ENCODE assay signal across 35 cellular contexts in the genomic region with DNA sequence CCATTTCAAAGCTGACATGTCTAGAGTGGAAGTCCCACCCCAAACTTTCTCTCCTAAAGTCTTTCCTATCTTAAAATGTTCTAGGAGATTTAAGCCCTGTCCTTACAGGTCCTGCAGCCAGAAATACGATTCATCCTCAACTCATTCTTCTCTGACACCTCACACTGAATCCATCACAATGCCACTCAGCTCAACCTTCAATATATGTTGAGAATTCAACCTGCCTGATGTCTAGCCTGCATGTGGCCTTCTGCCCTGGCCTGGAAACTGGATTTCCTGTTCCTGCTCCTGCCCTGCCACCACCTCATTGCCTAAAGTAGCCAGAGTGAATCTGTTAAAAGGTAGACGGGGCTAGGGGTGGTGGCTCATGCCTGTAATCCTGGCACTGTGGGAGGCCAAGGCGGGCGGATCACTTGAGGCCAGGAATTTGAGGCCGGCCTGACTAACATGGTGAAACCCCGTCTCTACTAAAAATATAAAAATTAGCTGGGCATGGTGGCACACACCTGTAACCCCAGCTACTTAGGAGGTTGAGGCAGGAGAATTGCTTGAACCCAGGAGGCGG.
"Had no signal": no experiment of that assay in that cellular context is flagged by ENCODE, and none has a peak within 500 bp of the region (broad histone marks: within the 10 kb centered on the region; RNA-seq: fewer than 3 reads in every experiment).

No MANE protein-coding gene starts in this region.

- H3K4me1 ChIP-seq: ascending aorta had no signal

- H3K27me3 ChIP-seq: ascending aorta had no signal

- H3K27ac Mint-ChIP-seq: activated B cell treated with CpG ODN at 0.5 μM for 24 hours; activated CD4-positive, alpha-beta memory T cell treated with anti-CD3 and anti-CD28 coated beads for 36 hours; activated CD4-positive, alpha-beta T cell treated with anti-CD3 and anti-CD28 coated beads, Interleukin-2, amount 10 ng/mL, durations not matched to agents 24 days and 14 days; activated CD8-positive, alpha-beta T cell treated with anti-CD3 and anti-CD28 coated beads for 36 hours; activated naive CD4-positive, alpha-beta T cell treated with anti-CD3 and anti-CD28 coated beads, Interleukin-2, amount 10 ng/mL, durations not matched to agents 7 days and 5 days; activated naive CD4-positive, alpha-beta T cell treated with anti-CD3 and anti-CD28 coated beads, Interleukin-2, amount 50 U/mL, for 24 hours; activated naive CD8-positive, alpha-beta T cell; activated naive CD8-positive, alpha-beta T cell treated with anti-CD3 and anti-CD28 coated beads, Interleukin-2, amount 10 ng/mL, durations not matched to agents 7 days and 5 days; activated naive CD8-positive, alpha-beta T cell treated with anti-CD3 and anti-CD28 coated beads, Interleukin-2, amount 50 U/mL, for 24 hours; activated T-cell treated with anti-CD3 and anti-CD28 coated beads, Interleukin-2, amount 50 U/mL, for 72 hours; activated T-helper 1 cell treated with anti-CD3 and anti-CD28 coated beads, Interleukin-12 subunit alpha, Interleukin-12 subunit beta, Interleukin-2, Interleukin-4 antibody, amounts not matched to agents 30 ng/mL and 10 ng/mL and 1 ng/mL, durations not matched to agents 14 hours and 24 hours and 36 hours; activated T-helper 2 cell treated with anti-CD3 and anti-CD28 coated beads, Interferon-gamma antibody, Interleukin-2, Interleukin-4, amounts not matched to agents 10 μg/mL and 5 μg/mL and 100 μg/mL, durations not matched to agents 14 hours and 24 hours and 36 hours; brain; T-helper 1 cell treated with Interleukin-12 subunit alpha and Interleukin-12 subunit beta and Interleukin-4 antibody, amounts not matched to agents 30 μg/mL and 1 μg/mL, for 36 hours; T-helper 2 cell treated with Interferon-gamma antibody and Interleukin-4, amounts not matched to agents 5 μg/mL and 100 μg/mL, for 36 hours had no signal

- DNase-seq: activated B cell treated with CpG ODN at 0.5 μM for 24 hours; activated CD4-positive, alpha-beta memory T cell treated with anti-CD3 and anti-CD28 coated beads for 36 hours; activated CD4-positive, alpha-beta T cell treated with anti-CD3 and anti-CD28 coated beads for 4 hours; activated CD4-positive, alpha-beta T cell treated with anti-CD3 and anti-CD28 coated beads, Interleukin-2, amount 10 ng/mL, durations not matched to agents 24 days and 14 days; activated CD4-positive, alpha-beta T cell treated with anti-CD3 and anti-CD28 coated beads, Interleukin-2, amount 50 U/mL, for 1 hour; activated CD4-positive, alpha-beta T cell treated with anti-CD3 and anti-CD28 coated beads, Interleukin-2, amount 50 U/mL, for 4 hours; activated CD4-positive, CD25-positive, alpha-beta regulatory T cell treated with anti-CD3 and anti-CD28 coated beads, Interleukin-2, amount 50 U/mL, for 72 hours; activated CD8-positive, alpha-beta memory T cell treated with anti-CD3 and anti-CD28 coated beads, Interleukin-2, amount 50 U/mL, for 4 hours; activated CD8-positive, alpha-beta T cell treated with anti-CD3 and anti-CD28 coated beads for 36 hours; activated effector memory CD4-positive, alpha-beta T cell treated with Interleukin-2 at 50 U/mL for 16 hours; activated gamma-delta T cell; activated naive CD4-positive, alpha-beta T cell treated with anti-CD3 and anti-CD28 coated beads, Interleukin-2, amount 10 ng/mL, durations not matched to agents 7 days and 5 days; activated naive CD4-positive, alpha-beta T cell treated with Interleukin-2 at 50 U/mL for 16 hours; activated naive CD8-positive, alpha-beta T cell treated with anti-CD3 and anti-CD28 coated beads, Interleukin-2, amount 10 ng/mL, durations not matched to agents 7 days and 5 days; activated naive CD8-positive, alpha-beta T cell treated with anti-CD3 and anti-CD28 coated beads, Interleukin-2, amount 50 U/mL, for 24 hours; activated T-cell treated with anti-CD3 and anti-CD28 coated beads for 4 hours; activated T-cell treated with anti-CD3 and anti-CD28 coated beads, Interleukin-2, amount 50 U/mL, for 1 hour; activated T-cell treated with anti-CD3 and anti-CD28 coated beads, Interleukin-2, amount 50 U/mL, for 4 hours; activated T-cell treated with anti-CD3 and anti-CD28 coated beads, Interleukin-2, amount 50 U/mL, for 72 hours; amygdala; anterior cingulate cortex; central memory CD4-positive, alpha-beta T cell; T-helper 1 cell; T-helper 2 cell; T-helper 9 cell had no signal

- H3K4me1 Mint-ChIP-seq: activated B cell treated with CpG ODN at 0.5 μM for 24 hours; activated CD4-positive, alpha-beta T cell treated with anti-CD3 and anti-CD28 coated beads, Interleukin-2, amount 10 ng/mL, durations not matched to agents 24 days and 14 days; activated naive CD4-positive, alpha-beta T cell treated with anti-CD3 and anti-CD28 coated beads, Interleukin-2, amount 10 ng/mL, durations not matched to agents 7 days and 5 days; activated naive CD4-positive, alpha-beta T cell treated with anti-CD3 and anti-CD28 coated beads, Interleukin-2, amount 50 U/mL, for 24 hours; activated naive CD8-positive, alpha-beta T cell treated with anti-CD3 and anti-CD28 coated beads, Interleukin-2, amount 10 ng/mL, durations not matched to agents 7 days and 5 days; activated naive CD8-positive, alpha-beta T cell treated with anti-CD3 and anti-CD28 coated beads, Interleukin-2, amount 50 U/mL, for 24 hours had no signal

- H3K27me3 Mint-ChIP-seq: activated B cell treated with CpG ODN at 0.5 μM for 24 hours; activated CD4-positive, alpha-beta memory T cell treated with anti-CD3 and anti-CD28 coated beads for 36 hours; activated CD4-positive, alpha-beta T cell treated with anti-CD3 and anti-CD28 coated beads, Interleukin-2, amount 10 ng/mL, durations not matched to agents 24 days and 14 days; activated CD8-positive, alpha-beta T cell treated with anti-CD3 and anti-CD28 coated beads for 36 hours; activated naive CD4-positive, alpha-beta T cell treated with anti-CD3 and anti-CD28 coated beads, Interleukin-2, amount 10 ng/mL, durations not matched to agents 7 days and 5 days; activated naive CD4-positive, alpha-beta T cell treated with anti-CD3 and anti-CD28 coated beads, Interleukin-2, amount 50 U/mL, for 24 hours; activated naive CD8-positive, alpha-beta T cell; activated naive CD8-positive, alpha-beta T cell treated with anti-CD3 and anti-CD28 coated beads, Interleukin-2, amount 10 ng/mL, durations not matched to agents 7 days and 5 days; activated naive CD8-positive, alpha-beta T cell treated with anti-CD3 and anti-CD28 coated beads, Interleukin-2, amount 50 U/mL, for 24 hours had no signal

- H3K36me3 ChIP-seq: ascending aorta had no signal

- H3K27ac ChIP-seq: ascending aorta, VCaP had no signal

- H3K9me3 Mint-ChIP-seq: activated B cell treated with CpG ODN at 0.5 μM for 24 hours; activated CD4-positive, alpha-beta memory T cell treated with anti-CD3 and anti-CD28 coated beads for 36 hours; activated CD4-positive, alpha-beta T cell treated with anti-CD3 and anti-CD28 coated beads, Interleukin-2, amount 10 ng/mL, durations not matched to agents 24 days and 14 days; activated CD8-positive, alpha-beta T cell treated with anti-CD3 and anti-CD28 coated beads for 36 hours; activated naive CD4-positive, alpha-beta T cell treated with anti-CD3 and anti-CD28 coated beads, Interleukin-2, amount 10 ng/mL, durations not matched to agents 7 days and 5 days; activated naive CD4-positive, alpha-beta T cell treated with anti-CD3 and anti-CD28 coated beads, Interleukin-2, amount 50 U/mL, for 24 hours; activated naive CD8-positive, alpha-beta T cell treated with anti-CD3 and anti-CD28 coated beads, Interleukin-2, amount 10 ng/mL, durations not matched to agents 7 days and 5 days; activated naive CD8-positive, alpha-beta T cell treated with anti-CD3 and anti-CD28 coated beads, Interleukin-2, amount 50 U/mL, for 24 hours; activated T-cell treated with anti-CD3 and anti-CD28 coated beads, Interleukin-2, amount 50 U/mL, for 4 hours; activated T-cell treated with anti-CD3 and anti-CD28 coated beads, Interleukin-2, amount 50 U/mL, for 72 hours; activated T-helper 1 cell treated with anti-CD3 and anti-CD28 coated beads, Interleukin-12 subunit alpha, Interleukin-12 subunit beta, Interleukin-2, Interleukin-4 antibody, amounts not matched to agents 30 ng/mL and 10 ng/mL and 1 ng/mL, durations not matched to agents 14 hours and 24 hours and 36 hours; activated T-helper 2 cell treated with anti-CD3 and anti-CD28 coated beads, Interferon-gamma antibody, Interleukin-2, Interleukin-4, amounts not matched to agents 10 μg/mL and 5 μg/mL and 100 μg/mL, durations not matched to agents 14 hours and 24 hours and 36 hours; brain; T-helper 1 cell treated with Interleukin-12 subunit alpha and Interleukin-12 subunit beta and Interleukin-4 antibody, amounts not matched to agents 30 μg/mL and 1 μg/mL, for 36 hours; T-helper 2 cell treated with Interferon-gamma antibody and Interleukin-4, amounts not matched to agents 5 μg/mL and 100 μg/mL, for 36 hours had no signal

- H3K4me3 Mint-ChIP-seq: activated B cell treated with CpG ODN at 0.5 μM for 24 hours; activated CD4-positive, alpha-beta memory T cell treated with anti-CD3 and anti-CD28 coated beads for 36 hours; activated CD4-positive, alpha-beta T cell treated with anti-CD3 and anti-CD28 coated beads, Interleukin-2, amount 10 ng/mL, durations not matched to agents 24 days and 14 days; activated CD8-positive, alpha-beta T cell treated with anti-CD3 and anti-CD28 coated beads for 36 hours; activated naive CD4-positive, alpha-beta T cell treated with anti-CD3 and anti-CD28 coated beads, Interleukin-2, amount 10 ng/mL, durations not matched to agents 7 days and 5 days; activated naive CD4-positive, alpha-beta T cell treated with anti-CD3 and anti-CD28 coated beads, Interleukin-2, amount 50 U/mL, for 24 hours; activated naive CD8-positive, alpha-beta T cell; activated naive CD8-positive, alpha-beta T cell treated with anti-CD3 and anti-CD28 coated beads, Interleukin-2, amount 10 ng/mL, durations not matched to agents 7 days and 5 days; activated naive CD8-positive, alpha-beta T cell treated with anti-CD3 and anti-CD28 coated beads, Interleukin-2, amount 50 U/mL, for 24 hours; activated T-cell treated with anti-CD3 and anti-CD28 coated beads, Interleukin-2, amount 50 U/mL, for 4 hours; activated T-cell treated with anti-CD3 and anti-CD28 coated beads, Interleukin-2, amount 50 U/mL, for 72 hours; activated T-helper 1 cell treated with anti-CD3 and anti-CD28 coated beads, Interleukin-12 subunit alpha, Interleukin-12 subunit beta, Interleukin-2, Interleukin-4 antibody, amounts not matched to agents 30 ng/mL and 10 ng/mL and 1 ng/mL, durations not matched to agents 14 hours and 24 hours and 36 hours; brain; T-helper 1 cell treated with Interleukin-12 subunit alpha and Interleukin-12 subunit beta and Interleukin-4 antibody, amounts not matched to agents 30 μg/mL and 1 μg/mL, for 36 hours; T-helper 2 cell treated with Interferon-gamma antibody and Interleukin-4, amounts not matched to agents 5 μg/mL and 100 μg/mL, for 36 hours had no signal

- H3K9me3 ChIP-seq: ascending aorta had no signal

- FAIRE-seq: TTC549 had no signal

- ATAC-seq: activated CD8-positive, alpha-beta T cell treated with anti-CD3 and anti-CD28 coated beads for 36 hours; activated naive CD8-positive, alpha-beta T cell treated with anti-CD3 and anti-CD28 coated beads, Interleukin-2, amount 50 U/mL, for 24 hours; activated T-cell treated with anti-CD3 and anti-CD28 coated beads, Interleukin-2, amount 50 U/mL, for 4 hours; activated T-cell treated with anti-CD3 and anti-CD28 coated beads, Interleukin-2, amount 50 U/mL, for 72 hours had no signal

- H3K36me3 Mint-ChIP-seq: activated CD4-positive, alpha-beta memory T cell treated with anti-CD3 and anti-CD28 coated beads for 36 hours; activated naive CD4-positive, alpha-beta T cell treated with anti-CD3 and anti-CD28 coated beads, Interleukin-2, amount 10 ng/mL, durations not matched to agents 7 days and 5 days; activated naive CD4-positive, alpha-beta T cell treated with anti-CD3 and anti-CD28 coated beads, Interleukin-2, amount 50 U/mL, for 24 hours; activated naive CD8-positive, alpha-beta T cell; activated naive CD8-positive, alpha-beta T cell treated with anti-CD3 and anti-CD28 coated beads, Interleukin-2, amount 10 ng/mL, durations not matched to agents 7 days and 5 days; brain had no signal

- H3K4me3 ChIP-seq: ascending aorta had no signal
